9 cellular contexts compared by ENCODE assay signal in genomic region chr9:9998491-9999287, GRCh38.
A peak's percentile ranks its signal among the peaks of the same experiment; 100 is the strongest.
DNase-seq lines count a peak whose midpoint lies in the region; ATAC-seq and TF ChIP-seq lines count a peak whose summit lies in the region.
"Had no signal": no experiment of that assay in that cellular context is flagged by ENCODE, and none has a peak within 500 bp of the region (broad histone marks: within the 10 kb centered on the region; RNA-seq: fewer than 3 reads in every experiment).

No MANE protein-coding gene starts in this region.

- H3K36me3 Mint-ChIP-seq in activated T-cell treated with anti-CD3 and anti-CD28 coated beads, Interleukin-2, amount 50 U/mL, for 24 hours (ENCODE audit: low read depth) = no peaks in the 10 kb centered on the region
- H3K36me3 Mint-ChIP-seq: brain had no signal

- H2AFZ ChIP-seq in osteoblast (ENCODE audit: low read length) = no peak overlapping the region

- H4K20me1 ChIP-seq in osteoblast (ENCODE audit: insufficient read depth, low read length) = no peaks in the 10 kb centered on the region

- H3K79me2 ChIP-seq in osteoblast (ENCODE audit: insufficient read depth, low read length) = no peaks in the 10 kb centered on the region

- no peaks in the 10 kb centered on the region for H3K4me1 Mint-ChIP-seq in activated T-cell treated with anti-CD3 and anti-CD28 coated beads, Interleukin-2, amount 50 U/mL, for 24 hours (ENCODE audit: low read depth)

- no peak for TF ChIP-seq POLR2A in NB4 (IDR thresholded peaks at IDR 0.05; ENCODE audit: extremely low read depth, insufficient read length)

- H3K4me3 ChIP-seq in AG04450 (ENCODE audit: low read depth, low read length) = no peak overlapping the region
- H3K4me3 ChIP-seq in NB4 (ENCODE audit: low read depth, low read length) = no peak overlapping the region
- no peak overlapping the region for H3K4me3 ChIP-seq in choroid plexus epithelial cell (ENCODE audit: low read depth, low read length)
- H3K4me3 ChIP-seq in osteoblast (ENCODE audit: insufficient read depth, low read length) = no peak overlapping the region
- no peak overlapping the region for H3K4me3 ChIP-seq in coronary artery

- CTCF ChIA-PET in AG04450 (lab: Charles Lee) = no interaction called here

- H3K9me3 Mint-ChIP-seq in activated T-cell treated with anti-CD3 and anti-CD28 coated beads, Interleukin-2, amount 50 U/mL, for 24 hours = peaks cover 13% of the 10 kb centered on the region
- H3K9me3 Mint-ChIP-seq: brain had no signal

- POLR2A ChIA-PET in AG04450 (lab: Yijun Ruan, JAX) = no interaction called here

- no peaks in the 10 kb centered on the region for H3K36me3 ChIP-seq in osteoblast (ENCODE audit: insufficient read depth, low read length)

- TF ChIP-seq CTCF in AG04450 (IDR thresholded peaks at IDR 0.05; ENCODE audit: low read depth, low read length) (0 out of 2 replicates have a peak, but pooled peaks have one; percentile 11), NB4 (IDR thresholded peaks at IDR 0.05; ENCODE audit: low read depth, low read length) (peak; percentile 45), choroid plexus epithelial cell (conservative IDR thresholded peaks at IDR 0.05; ENCODE audit: low read depth, low read length) (peak; percentile 29), osteoblast (IDR thresholded peaks at IDR 0.05; ENCODE audit: extremely low read depth, low read depth, low read length) (no peak), coronary artery (IDR thresholded peaks at IDR 0.05) (no peak)

- H3K27ac Mint-ChIP-seq in activated T-cell treated with anti-CD3 and anti-CD28 coated beads, Interleukin-2, amount 50 U/mL, for 24 hours = no peak overlapping the region
- H3K27ac Mint-ChIP-seq: brain had no signal

- DNase-seq in AG04450 (ENCODE audit: low read depth, low spot score) (no peak), NB4 (ENCODE audit: low read depth) (peak; percentile 43), choroid plexus epithelial cell (ENCODE audit: low read depth) (peak; percentile 9), osteoblast (ENCODE audit: insufficient read length, low spot score, missing footprints) (no peak), coronary artery (ENCODE audit: low spot score) (no peak)
- DNase-seq in activated T-cell treated with anti-CD3 and anti-CD28 coated beads, Interleukin-2, amount 50 U/mL, for 24 hours = no peak

- H3K27ac ChIP-seq in AG04450 (ENCODE audit: low read depth, low read length) (no peak overlapping the region), osteoblast (ENCODE audit: low read depth, low read length) (no peak overlapping the region), coronary artery (no peak overlapping the region)

- H3K4me3 Mint-ChIP-seq in activated T-cell treated with anti-CD3 and anti-CD28 coated beads, Interleukin-2, amount 50 U/mL, for 24 hours = no peak overlapping the region
- H3K4me3 Mint-ChIP-seq: brain had no signal

- H3K9me3 ChIP-seq in AG04450 (ENCODE audit: control insufficient read depth, insufficient read depth, low read length) = no peaks in the 10 kb centered on the region
- peaks cover 6% of the 10 kb centered on the region for H3K9me3 ChIP-seq in osteoblast (ENCODE audit: low read depth, low read length)

- H3K27me3 Mint-ChIP-seq in activated T-cell treated with anti-CD3 and anti-CD28 coated beads, Interleukin-2, amount 50 U/mL, for 24 hours = no peaks in the 10 kb centered on the region
- H3K27me3 Mint-ChIP-seq: brain had no signal

- H3K4me2 ChIP-seq in osteoblast (ENCODE audit: insufficient read depth, low read length) = no peak overlapping the region

- ATAC-seq in GM18861 (IDR thresholded peaks at IDR 0.05; ENCODE audit: unreplicated experiment) = peak; percentile 61
- ATAC-seq in GM21528 (IDR thresholded peaks at IDR 0.05; ENCODE audit: low FRiP score, unreplicated experiment) = no peak

- H3K27me3 ChIP-seq in AG04450 (ENCODE audit: control insufficient read depth, insufficient read depth, low read length) (no peaks in the 10 kb centered on the region), osteoblast (ENCODE audit: insufficient read depth, low read length) (no peaks in the 10 kb centered on the region)

- H3K4me1 ChIP-seq in osteoblast (ENCODE audit: insufficient read depth, low read length) = no peaks in the 10 kb centered on the region

Comparison
In these comparisons a context has a peak if more than half of its experiments do, and no peak if none do; other contexts are left out.
1. DNase-seq: peak in NB4 (single experiment) and choroid plexus epithelial cell (single experiment); none in AG04450 (single experiment), activated T-cell treated with anti-CD3 and anti-CD28 coated beads, Interleukin-2, amount 50 U/mL, for 24 hours (single experiment), osteoblast (single experiment) and coronary artery (single experiment).
2. CTCF ChIP-seq: peak in AG04450 (single experiment), NB4 (single experiment) and choroid plexus epithelial cell (single experiment); none in osteoblast (single experiment) and coronary artery (single experiment).